Comparison of ENCODE assay signal across 14 cellular contexts in genomic region chr7:69373171-69374035, GRCh38.
A peak's percentile ranks its signal among the peaks of the same experiment; 100 is the strongest.
DNase-seq lines count a peak whose midpoint lies in the region; ATAC-seq, FAIRE-seq and TF ChIP-seq lines count a peak whose summit lies in the region.
"Had no signal": no experiment of that assay in that cellular context is flagged by ENCODE, and none has a peak within 500 bp of the region (broad histone marks: within the 10 kb centered on the region; RNA-seq: fewer than 3 reads in every experiment).

No MANE protein-coding gene starts in this region.

- H2AK5ac ChIP-seq in H1 (ENCODE audit: low read depth, low read length) = no peak overlapping the region

- no peaks in the 10 kb centered on the region for H3K27me3 Mint-ChIP-seq in activated naive CD4-positive, alpha-beta T cell treated with anti-CD3 and anti-CD28 coated beads, Interleukin-2, amount 50 U/mL, for 24 hours
- H3K27me3 Mint-ChIP-seq: T-helper 17 cell had no signal

- H3K36me3 ChIP-seq in H1 (ENCODE audit: control insufficient read depth in 2 of 4, insufficient read depth in 4 of 4, low read length in 3 of 4) = no peaks in the 10 kb centered on the region
- no peaks in the 10 kb centered on the region for H3K36me3 ChIP-seq in uterus
- H3K36me3 ChIP-seq: tibial nerve had no signal

- no peak overlapping the region for H3K4ac ChIP-seq in H1 (replicated peaks; ENCODE audit: insufficient read length, low read depth, low read length)

- CTCF ChIA-PET in H1 (lab: Charles Lee; ENCODE audit: partially characterized antibody) = no interaction called here

- no peaks in the 10 kb centered on the region for H3K9me3 Mint-ChIP-seq in activated naive CD4-positive, alpha-beta T cell treated with anti-CD3 and anti-CD28 coated beads, Interleukin-2, amount 50 U/mL, for 24 hours
- H3K9me3 Mint-ChIP-seq: central memory CD8-positive, alpha-beta T cell had no signal

- no peaks in the 10 kb centered on the region for H3K23me2 ChIP-seq in H1 (ENCODE audit: low read depth, low read length)

- H2BK20ac ChIP-seq in H1 (ENCODE audit: low read length) = no peak overlapping the region

- H2BK15ac ChIP-seq in H1 (ENCODE audit: low read length) = no peak overlapping the region

- no peak for ATAC-seq in GM21515 (IDR thresholded peaks at IDR 0.05; ENCODE audit: unreplicated experiment)
- ATAC-seq: T-helper 17 cell had no signal

- H3K27ac Mint-ChIP-seq in activated naive CD4-positive, alpha-beta T cell treated with anti-CD3 and anti-CD28 coated beads, Interleukin-2, amount 50 U/mL, for 24 hours = peak overlapping the region; percentile 12
- H3K27ac Mint-ChIP-seq: T-helper 17 cell had no signal

- no peak overlapping the region for H3K4me3 ChIP-seq in H1 (ENCODE audit: extremely low read depth in 1 of 4, insufficient read depth in 2 of 4, low read depth in 3 of 4, low read length in 4 of 4)
- no peak overlapping the region for H3K4me3 ChIP-seq in uterus
- H3K4me3 ChIP-seq: tibial nerve had no signal

- H3K56ac ChIP-seq in H1 (replicated peaks; ENCODE audit: insufficient read length, low read depth, low read length) = no peak overlapping the region

- no peak overlapping the region for H3K4me3 Mint-ChIP-seq in activated naive CD4-positive, alpha-beta T cell treated with anti-CD3 and anti-CD28 coated beads, Interleukin-2, amount 50 U/mL, for 24 hours
- H3K4me3 Mint-ChIP-seq: central memory CD8-positive, alpha-beta T cell; T-helper 17 cell had no signal

- no peaks in the 10 kb centered on the region for H3K79me1 ChIP-seq in H1 (ENCODE audit: low read depth, low read length)

- H3K4me2 ChIP-seq in H1 (ENCODE audit: insufficient read depth in 1 of 2, low read depth in 2 of 2, low read length in 2 of 2) = no peak overlapping the region

- H3K4me1 ChIP-seq in H1 (replicated peaks in 1 of 4; ENCODE audit: control insufficient read depth in 3 of 4, insufficient read depth in 4 of 4, low read length in 3 of 4) = no peaks in the 10 kb centered on the region
- no peaks in the 10 kb centered on the region for H3K4me1 ChIP-seq in uterus
- H3K4me1 ChIP-seq: tibial nerve had no signal

- TF ChIP-seq POLR2A in H1 (IDR thresholded peaks at IDR 0.05; ENCODE audit: control extremely low read depth in 1 of 2, low read depth in 2 of 2, low read length in 2 of 2) (no peak), uterus (IDR thresholded peaks at IDR 0.05) (no peak)

- peaks cover 6% of the 10 kb centered on the region for H3K4me1 Mint-ChIP-seq in activated naive CD4-positive, alpha-beta T cell treated with anti-CD3 and anti-CD28 coated beads, Interleukin-2, amount 50 U/mL, for 24 hours
- H3K4me1 Mint-ChIP-seq: central memory CD8-positive, alpha-beta T cell; T-helper 17 cell had no signal

- DNase-seq in activated naive CD4-positive, alpha-beta T cell treated with Interleukin-2 at 50 U/mL for 16 hours = no peak
- peak; percentile 47 for DNase-seq in NCI-H460 (ENCODE audit: extremely low read depth, low read depth)
- DNase-seq in H1 (ENCODE audit: low read depth in 1 of 2, low spot score in 2 of 2) = no peak
- peak; percentile 32 to 47 for DNase-seq in uterus
- no peak for DNase-seq in NCI-H2029 treated with DMSO at 0.1 percent for 48 hours (lab: John Stamatoyannopoulos, UW)
- no peak for DNase-seq in NCI-H524 treated with DMSO at 0.1 percent for 48 hours (lab: John Stamatoyannopoulos, UW)
- DNase-seq: activated gamma-delta T cell treated with Interleukin-2 at 50 U/mL for 16 hours, NCI-H82, T-helper 17 cell had no signal

- H4K91ac ChIP-seq in H1 (replicated peaks; ENCODE audit: insufficient read length, low read length) = no peak overlapping the region

- no peak overlapping the region for H4K8ac ChIP-seq in H1 (ENCODE audit: extremely low read depth, insufficient read depth, low read length)

- H3K14ac ChIP-seq in H1 (ENCODE audit: insufficient read length) = no peak overlapping the region

- H3K79me2 ChIP-seq in H1 (ENCODE audit: control insufficient read depth in 1 of 2, insufficient read depth in 2 of 2, low read length in 2 of 2) = no peaks in the 10 kb centered on the region

- TF ChIP-seq EP300 in H1 (IDR thresholded peaks at IDR 0.05; ENCODE audit: borderline replicate concordance in 1 of 2, low read depth in 2 of 2, low read length in 2 of 2) = no peak

- WGBS in H1 (ENCODE audit: extremely low coverage in 1 of 2, insufficient coverage in 1 of 2, insufficient read length in 1 of 2, insufficient replicate concordance in 2 of 2, low coverage in 1 of 2, low lambda C conversion rate in 2 of 2, missing lambda C conversion rate in 1 of 2), 2 experiments = 79% methylated on average over 6 of the region's 6 CpGs; no CpG with 5 or more reads in 1 of the 2 experiments

- no peak overlapping the region for H3K9ac ChIP-seq in H1 (replicated peaks in 1 of 4; ENCODE audit: extremely low read depth in 1 of 4, low read depth in 3 of 4, low read length in 3 of 4)

- no peak for FAIRE-seq in H1 (lab: Jason Lieb, UNC)
- FAIRE-seq: islet of Langerhans had no signal

- no peak overlapping the region for H2BK120ac ChIP-seq in H1 (replicated peaks; ENCODE audit: low read depth, low read length)

- H4K20me1 ChIP-seq in H1 (replicated peaks in 1 of 2; ENCODE audit: control insufficient read depth in 1 of 2, insufficient read depth in 2 of 2, low read length in 2 of 2) = no peaks in the 10 kb centered on the region

- TF ChIP-seq CTCF in H1 (IDR thresholded peaks at IDR 0.05; ENCODE audit: control extremely low read depth in 1 of 3, insufficient read depth in 1 of 3, low read depth in 1 of 3, low read length in 3 of 3) = no peak
- TF ChIP-seq CTCF in uterus (IDR thresholded peaks at IDR 0.05) = no peak

- H3K23ac ChIP-seq in H1 (ENCODE audit: insufficient read length) = no peak overlapping the region

- no peaks in the 10 kb centered on the region for H3K36me3 Mint-ChIP-seq in activated naive CD4-positive, alpha-beta T cell treated with anti-CD3 and anti-CD28 coated beads, Interleukin-2, amount 50 U/mL, for 24 hours

- no peak overlapping the region; the same call in 1 of the 2 replicates for H3K18ac ChIP-seq in H1 (ENCODE audit: extremely low read depth, low read length)

- H4K5ac ChIP-seq in H1 (ENCODE audit: insufficient read length, low read depth, low read length) = no peak overlapping the region

- no peak for TF ChIP-seq RAD21 in H1 (IDR thresholded peaks at IDR 0.05 in 1 of 2, conservative IDR thresholded peaks at IDR 0.05 in 1 of 2; ENCODE audit: low read depth in 2 of 2, low read length in 2 of 2)

- no peak overlapping the region for H2AFZ ChIP-seq in H1 (ENCODE audit: low read length)

- H2BK5ac ChIP-seq in H1 (ENCODE audit: low read depth, low read length) = no peak overlapping the region

- POLR2A ChIA-PET in H1 (lab: Charles Lee; ENCODE audit: partially characterized antibody) = no interaction called here

- no peaks in the 10 kb centered on the region for H3K9me3 ChIP-seq in H1 (ENCODE audit: insufficient read depth in 2 of 2, low read depth in 1 of 2, low read length in 1 of 2)
- no peaks in the 10 kb centered on the region for H3K9me3 ChIP-seq in uterus
- H3K9me3 ChIP-seq: tibial nerve had no signal

- H3K27ac ChIP-seq in H1 (ENCODE audit: low read depth, low read length) = no peak overlapping the region
- peak overlapping the region; percentile 28 to 46 for H3K27ac ChIP-seq in uterus
- H3K27ac ChIP-seq: tibial nerve had no signal

- H2BK12ac ChIP-seq in H1 (ENCODE audit: low read depth, low read length) = peak overlapping the region; percentile 60; the same call in 1 of the 2 replicates

- H3K27me3 ChIP-seq in H1 (replicated peaks in 1 of 4; ENCODE audit: control insufficient read depth in 3 of 4, extremely low read depth in 1 of 4, insufficient read depth in 3 of 4, low read length in 3 of 4) (no peaks in the 10 kb centered on the region), uterus (no peaks in the 10 kb centered on the region)
- H3K27me3 ChIP-seq: tibial nerve had no signal

- intact Hi-C loops in uterus (cut with DNase I; ENCODE audit: low total_unique reads) = no loop called here

TF ChIP-seq in H1, 55 proteins besides CTCF, POLR2A, EP300 and RAD21:
- TF ChIP-seq KDM5A (IDR thresholded peaks at IDR 0.05; ENCODE audit: low read length) = no peak
- no peak for TF ChIP-seq NANOG (IDR thresholded peaks at IDR 0.05; ENCODE audit: insufficient read depth, low read depth, low read length, poor library complexity, severe bottlenecking)
- TF ChIP-seq BCL11A (IDR thresholded peaks at IDR 0.05; ENCODE audit: low read depth in 2 of 2, low read length in 2 of 2) = no peak
- no peak for TF ChIP-seq SIRT6 (IDR thresholded peaks at IDR 0.05; ENCODE audit: low read length)
- TF ChIP-seq ATF2 (IDR thresholded peaks at IDR 0.05; ENCODE audit: low read length) = no peak
- no peak for TF ChIP-seq BACH1 (IDR thresholded peaks at IDR 0.05; ENCODE audit: low read length)
- no peak for TF ChIP-seq SP2 (IDR thresholded peaks at IDR 0.05; ENCODE audit: low read length)
- no peak for TF ChIP-seq HDAC6 (IDR thresholded peaks at IDR 0.05; ENCODE audit: low read depth, low read length)
- TF ChIP-seq GABPA (IDR thresholded peaks at IDR 0.05; ENCODE audit: borderline replicate concordance, insufficient read depth, low read length) = no peak
- no peak for TF ChIP-seq SIX5 (IDR thresholded peaks at IDR 0.05; ENCODE audit: low read depth, low read length)
- TF ChIP-seq PHF8 (conservative IDR thresholded peaks at IDR 0.05; ENCODE audit: low read depth, low read length) = no peak
- no peak for TF ChIP-seq MAFK (IDR thresholded peaks at IDR 0.05; ENCODE audit: low read depth, low read length)

Comparison
In these comparisons a context has a peak if more than half of its experiments do, and no peak if none do; other contexts are left out.
1. DNase-seq: peak in NCI-H460 (single experiment) and uterus (2 of 2); none in activated naive CD4-positive, alpha-beta T cell treated with Interleukin-2 at 50 U/mL for 16 hours (single experiment), H1 (0 of 2), NCI-H2029 treated with DMSO at 0.1 percent for 48 hours (single experiment) and NCI-H524 treated with DMSO at 0.1 percent for 48 hours (single experiment).